1 cellular context compared by ENCODE assay signal in genomic region chr17:31489295-31490018, GRCh38.
A peak's percentile ranks its signal among the peaks of the same experiment; 100 is the strongest.
TF ChIP-seq lines count a peak whose summit lies in the region.

No MANE protein-coding gene starts in this region.

TF ChIP-seq in HepG2, 621 proteins besides CTCF, POLR2A, EP300 and RAD21 (continued from another document and continues in another):
- TF ChIP-seq RERE (CRISPR knock-in tag; IDR thresholded peaks at IDR 0.05; ENCODE audit: low read depth): no peak
- TF ChIP-seq NCOR1 (IDR thresholded peaks at IDR 0.05; ENCODE audit: borderline replicate concordance, low read length): 0 out of 2 replicates have a peak, but pooled peaks have one; percentile 33
- TF ChIP-seq HMGA1 (CRISPR knock-in tag; conservative IDR thresholded peaks at IDR 0.05): no peak
- TF ChIP-seq ZNF7 (CRISPR knock-in tag; IDR thresholded peaks at IDR 0.05): no peak
- TF ChIP-seq SIN3A (IDR thresholded peaks at IDR 0.05; ENCODE audit: borderline replicate concordance, low read depth, low read length): peak; percentile 49; the same call in 1 of the 2 replicates
- TF ChIP-seq ZNF350 (CRISPR knock-in tag; IDR thresholded peaks at IDR 0.05; ENCODE audit: borderline replicate concordance, low read depth): no peak
- 0 out of 2 replicates have a peak, but pooled peaks have one; percentile 63 for TF ChIP-seq MEIS1 (CRISPR knock-in tag; IDR thresholded peaks at IDR 0.05; ENCODE audit: borderline replicate concordance)
- no peak for TF ChIP-seq ZSCAN5A (CRISPR knock-in tag; IDR thresholded peaks at IDR 0.05; ENCODE audit: borderline replicate concordance)
- no peak for TF ChIP-seq ZNF337 (CRISPR knock-in tag; IDR thresholded peaks at IDR 0.05; ENCODE audit: borderline replicate concordance, low read depth)
- no peak for TF ChIP-seq ZNF430 (CRISPR knock-in tag; IDR thresholded peaks at IDR 0.05)
- no peak for TF ChIP-seq ZNF12 (CRISPR knock-in tag; IDR thresholded peaks at IDR 0.05)
- TF ChIP-seq ZNF549 (CRISPR knock-in tag; IDR thresholded peaks at IDR 0.05): no peak
- TF ChIP-seq CC2D1A (CRISPR knock-in tag; IDR thresholded peaks at IDR 0.05): no peak
- no peak for TF ChIP-seq ISX (CRISPR knock-in tag; conservative IDR thresholded peaks at IDR 0.05)
- TF ChIP-seq ARHGAP35 (CRISPR knock-in tag; IDR thresholded peaks at IDR 0.05; ENCODE audit: borderline replicate concordance): no peak
- no peak for TF ChIP-seq ZNF275 (CRISPR knock-in tag; IDR thresholded peaks at IDR 0.05; ENCODE audit: borderline replicate concordance)
- no peak for TF ChIP-seq DMAP1 (CRISPR knock-in tag; IDR thresholded peaks at IDR 0.05)
- TF ChIP-seq ZNF691 (CRISPR knock-in tag; IDR thresholded peaks at IDR 0.05; ENCODE audit: borderline replicate concordance, low read depth): no peak
- peak; percentile 72 for TF ChIP-seq ZNF687 (CRISPR knock-in tag; IDR thresholded peaks at IDR 0.05)
- TF ChIP-seq AHDC1 (CRISPR knock-in tag; IDR thresholded peaks at IDR 0.05; ENCODE audit: borderline replicate concordance): no peak
- no peak for TF ChIP-seq ETS1 (CRISPR knock-in tag; IDR thresholded peaks at IDR 0.05)
- TF ChIP-seq DRAP1 (CRISPR knock-in tag; IDR thresholded peaks at IDR 0.05): peak; percentile 40; the same call in 1 of the 2 replicates
- no peak for TF ChIP-seq ZNF256 (CRISPR knock-in tag; conservative IDR thresholded peaks at IDR 0.05)
- no peak for TF ChIP-seq CCAR2 (optimal IDR thresholded peaks at IDR 0.05; ENCODE audit: low read depth, low read length)
- TF ChIP-seq CEBPG (CRISPR knock-in tag; IDR thresholded peaks at IDR 0.05): no peak
- TF ChIP-seq SSRP1 (CRISPR knock-in tag; IDR thresholded peaks at IDR 0.05): no peak
- TF ChIP-seq NR2F2 (IDR thresholded peaks at IDR 0.05; ENCODE audit: borderline replicate concordance, low read depth): peak; percentile 33; the same call in 1 of the 2 replicates
- no peak for TF ChIP-seq TRAFD1 (CRISPR knock-in tag; IDR thresholded peaks at IDR 0.05; ENCODE audit: borderline replicate concordance)
- TF ChIP-seq ZNF749 (CRISPR knock-in tag; IDR thresholded peaks at IDR 0.05; ENCODE audit: borderline replicate concordance): no peak
- no peak for TF ChIP-seq SP1 (IDR thresholded peaks at IDR 0.05)
- peak; percentile 46; the same call in 1 of the 2 replicates for TF ChIP-seq SP1 (CRISPR knock-in tag; IDR thresholded peaks at IDR 0.05)
- TF ChIP-seq SRF (IDR thresholded peaks at IDR 0.05; ENCODE audit: low read depth, low read length): no peak
- TF ChIP-seq FOSL2 (CRISPR knock-in tag; IDR thresholded peaks at IDR 0.05): peak; percentile 42; the same call in 1 of the 2 replicates
- peak; percentile 92 for TF ChIP-seq ZFP90 (CRISPR knock-in tag; IDR thresholded peaks at IDR 0.05; ENCODE audit: borderline replicate concordance)
- 0 out of 2 replicates have a peak, but pooled peaks have one; percentile 17 for TF ChIP-seq KDM5A (IDR thresholded peaks at IDR 0.05; ENCODE audit: borderline replicate concordance, low read length)
- TF ChIP-seq ZBTB7B (CRISPR knock-in tag; IDR thresholded peaks at IDR 0.05): no peak
- no peak for TF ChIP-seq ZFP37 (CRISPR knock-in tag; IDR thresholded peaks at IDR 0.05; ENCODE audit: borderline replicate concordance)
